ENCODE assay signal across 10 cellular contexts in the genomic region with DNA sequence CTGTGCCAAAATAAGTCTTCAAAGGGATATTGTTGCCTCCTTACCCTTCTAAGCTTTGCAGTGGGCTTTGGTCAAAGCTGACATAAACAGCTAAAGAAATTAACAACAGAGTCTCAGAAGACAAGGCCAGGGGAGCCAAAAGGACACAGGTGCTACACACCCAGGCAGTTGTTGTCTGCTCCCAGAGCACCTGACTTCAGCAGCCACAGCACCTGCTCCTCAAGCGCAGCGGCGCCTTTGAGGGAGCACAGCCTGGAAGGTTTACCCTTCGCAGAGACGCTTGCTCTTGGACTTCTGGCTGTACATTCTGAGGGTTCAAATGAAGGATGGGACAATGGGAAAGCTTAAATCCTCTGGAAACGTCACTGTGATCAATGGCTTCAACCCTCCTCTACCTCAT. TPM values are rescaled to one million over a fixed set of nuclear protein-coding genes. Genes with fewer than 3 reads are reported as not detected.
DNase-seq lines count a peak whose midpoint lies in the region; ATAC-seq, FAIRE-seq and TF ChIP-seq lines count a peak whose summit lies in the region.
"Had no signal": no experiment of that assay in that cellular context is flagged by ENCODE, and none has a peak within 500 bp of the region (broad histone marks: within the 10 kb centered on the region; RNA-seq: fewer than 3 reads in every experiment).

No MANE protein-coding gene starts in this region.

- no peaks in the 10 kb centered on the region for H3K27me3 Mint-ChIP-seq in activated T-cell treated with anti-CD3 and anti-CD28 coated beads, Interleukin-2, amount 50 U/mL, for 4 hours (ENCODE audit: low read depth)
- H3K27me3 Mint-ChIP-seq: B cell had no signal

- H3K27me3 ChIP-seq in IMR-90 (ENCODE audit: control insufficient read depth, insufficient read depth, low read length) (no peaks in the 10 kb centered on the region), HepG2 (ENCODE audit: control insufficient read depth in 1 of 2, insufficient read depth in 2 of 2, low read length in 2 of 2) (no peaks in the 10 kb centered on the region), right atrium auricular region (no peaks in the 10 kb centered on the region)

- peak overlapping the region; percentile 85 for H3K4me2 ChIP-seq in A549
- H3K4me2 ChIP-seq in IMR-90 (ENCODE audit: low read depth, low read length): no peak overlapping the region; the same call in 1 of the 2 replicates
- H3K4me2 ChIP-seq in HepG2 (ENCODE audit: low read depth, low read length): no peak overlapping the region

- TF ChIP-seq CTCF in A549 (IDR thresholded peaks at IDR 0.05): no peak
- no peak for TF ChIP-seq CTCF in IMR-90 (conservative IDR thresholded peaks at IDR 0.05; ENCODE audit: low read depth, low read length)
- no peak for TF ChIP-seq CTCF in RWPE1 (conservative IDR thresholded peaks at IDR 0.05; ENCODE audit: low read depth)
- no peak for TF ChIP-seq CTCF in HepG2 (CRISPR knock-in tag; IDR thresholded peaks at IDR 0.05)
- no peak for TF ChIP-seq CTCF in right atrium auricular region (IDR thresholded peaks at IDR 0.05)

- no peak overlapping the region for H2BK15ac ChIP-seq in IMR-90 (ENCODE audit: low read depth, low read length)

- H3K4me3 Mint-ChIP-seq in activated T-cell treated with anti-CD3 and anti-CD28 coated beads, Interleukin-2, amount 50 U/mL, for 4 hours: no peak overlapping the region
- H3K4me3 Mint-ChIP-seq: B cell had no signal

- no peak overlapping the region for H3K18ac ChIP-seq in IMR-90 (ENCODE audit: low read depth, low read length)

- peaks cover 11% of the 10 kb centered on the region for H3K9me1 ChIP-seq in IMR-90 (ENCODE audit: insufficient read depth, low read length)

- no peak overlapping the region for H2BK120ac ChIP-seq in IMR-90 (ENCODE audit: low read depth, low read length)

- H3K9me3 ChIP-seq in A549 (no peaks in the 10 kb centered on the region), IMR-90 (ENCODE audit: control insufficient read depth, insufficient read depth, low read length) (no peaks in the 10 kb centered on the region), HepG2 (ENCODE audit: low read length) (no peaks in the 10 kb centered on the region), right atrium auricular region (no peaks in the 10 kb centered on the region)

- H2AK5ac ChIP-seq in IMR-90 (ENCODE audit: low read depth, low read length): no peak overlapping the region

- no peak overlapping the region for H4K5ac ChIP-seq in IMR-90 (ENCODE audit: low read depth, low read length)

- H3K36me3 ChIP-seq in IMR-90 (ENCODE audit: control insufficient read depth, insufficient read depth, low read length): no peaks in the 10 kb centered on the region
- no peaks in the 10 kb centered on the region; a peak in 1 of 5 replicates for H3K36me3 ChIP-seq in HepG2 (replicated peaks in 1 of 2; ENCODE audit: control insufficient read depth in 1 of 2, insufficient read depth in 2 of 2, low read length in 2 of 2)
- no peaks in the 10 kb centered on the region for H3K36me3 ChIP-seq in right atrium auricular region

- no peak overlapping the region for H4K91ac ChIP-seq in IMR-90 (ENCODE audit: insufficient read depth, low read depth, low read length)

- H2BK5ac ChIP-seq in IMR-90 (ENCODE audit: low read depth, low read length, poor library complexity, severe bottlenecking): no peak overlapping the region

- in situ Hi-C loops in IMR-90 (cut with MboI; ENCODE audit: low sequenced_read_pairs): no loop called here
- in situ Hi-C loops in HepG2 (cut with HindIII; ENCODE audit: extremely low pct_ligation_motif_present, low pct_unique_long_range_greater_than_20kb): no loop called here

- BruUV-seq in IMR-90 (replicated peaks; lab: Mats Ljungman, UMichigan) (no TSS peak), HepG2 (replicated peaks; lab: Mats Ljungman, UMichigan) (no TSS peak)

- CTCF ChIA-PET in A549 (lab: Yijun Ruan, JAX) (interaction anchor here (0.6 to 2.8 kb wide), 6 partner anchors 10 to 282 kb away, joined by 3 to 10 read pairs (median 6); no protein-coding TSS in a partner anchor), IMR-90 (lab: Yijun Ruan, JAX) (no interaction called here), RWPE1 (lab: Yijun Ruan, JAX) (interaction anchor here (0.7 to 1.1 kb wide), 2 partner anchors 89 to 845 kb away, joined by 5 to 6 read pairs; no protein-coding TSS in a partner anchor), HepG2 (lab: Yijun Ruan, JAX; ENCODE audit: low intra/inter-chr PET ratio, low total read pairs) (no interaction called here)

- DNase-seq in A549 (ENCODE audit: low read depth in 1 of 2, low spot score in 1 of 2) (no peak), IMR-90 (no peak), RWPE1 (ENCODE audit: low spot score) (no peak), HepG2 (ENCODE audit: low spot score) (no peak), right atrium auricular region (ENCODE audit: low spot score) (no peak)
- no peak for DNase-seq in activated T-cell treated with anti-CD3 and anti-CD28 coated beads, Interleukin-2, amount 50 U/mL, for 4 hours
- DNase-seq: activated CD4-positive, CD25-positive, alpha-beta regulatory T cell treated with anti-CD3 and anti-CD28 coated beads, Interleukin-2, amount 50 U/mL, for 72 hours had no signal

- ATAC-seq in A549 (no peak), IMR-90 (ENCODE audit: low read depth) (no peak), HepG2 (peak; percentile 31; the same call in 2 of the 3 replicates), GM18867 (IDR thresholded peaks at IDR 0.05; ENCODE audit: unreplicated experiment) (no peak), HG03039 (IDR thresholded peaks at IDR 0.05; ENCODE audit: unreplicated experiment) (no peak)
- no peak for ATAC-seq in activated T-cell treated with anti-CD3 and anti-CD28 coated beads, Interleukin-2, amount 50 U/mL, for 4 hours

- H3K4me1 ChIP-seq in A549 (peaks cover 98% of the 10 kb centered on the region), IMR-90 (ENCODE audit: control insufficient read depth, insufficient read depth, low read length) (peaks cover 14% of the 10 kb centered on the region), HepG2 (ENCODE audit: insufficient read depth, low read length) (peaks cover 94% of the 10 kb centered on the region), right atrium auricular region (peaks cover 0 to 48% of the 10 kb centered on the region in 2 donors)

- intact Hi-C loops in IMR-90 (cut with micrococcal nuclease) (no loop called here), HepG2 (cut with micrococcal nuclease; ENCODE audit: unreplicated experiment) (no loop called here)

- no peaks in the 10 kb centered on the region for H3K9me3 Mint-ChIP-seq in activated T-cell treated with anti-CD3 and anti-CD28 coated beads, Interleukin-2, amount 50 U/mL, for 4 hours

- TF ChIP-seq RAD21 in A549 (conservative IDR thresholded peaks at IDR 0.05 in 1 of 2, IDR thresholded peaks at IDR 0.05 in 1 of 2): no peak
- TF ChIP-seq RAD21 in IMR-90 (IDR thresholded peaks at IDR 0.05; ENCODE audit: low read length): no peak
- no peak for TF ChIP-seq RAD21 in HepG2 (CRISPR knock-in tag; IDR thresholded peaks at IDR 0.05)

- H4K8ac ChIP-seq in IMR-90 (ENCODE audit: low read depth in 2 of 2, low read length in 2 of 2): no peak overlapping the region

- POLR2A ChIA-PET in A549 (lab: Yijun Ruan, JAX): no interaction called here
- POLR2A ChIA-PET in IMR-90 (lab: Charles Lee; ENCODE audit: unreplicated experiment): no interaction called here
- POLR2A ChIA-PET in RWPE1 (lab: Yijun Ruan, JAX; ENCODE audit: low non-redundant PET): interaction anchor here (0.7 kb wide), 2 partner anchors 32 to 90 kb away, joined by 3 to 5 read pairs; no protein-coding TSS in a partner anchor
- POLR2A ChIA-PET in HepG2 (lab: Yijun Ruan, JAX): interaction anchor here (1.3 to 1.5 kb wide), 3 partner anchors 17 to 116 kb away, joined by 4 to 6 read pairs (median 4); partner anchors contain the start of genes B4GALT5 and SLC9A8

- no peak for FAIRE-seq in A549 (lab: Jason Lieb, UNC)
- no peak for FAIRE-seq in HepG2 (lab: Jason Lieb, UNC)

- H3K56ac ChIP-seq in IMR-90 (ENCODE audit: extremely low read depth, insufficient read depth, low read length): no peak overlapping the region

- WGBS in A549 (ENCODE audit: missing lambda C conversion rate): 81% methylated on average over 6 of the region's 6 CpGs
- WGBS in IMR-90 (ENCODE audit: extremely low coverage in 2 of 2, insufficient read length in 1 of 2), 2 experiments: no CpG with 5 or more reads among the region's 6 CpGs
- 91% methylated on average over 6 of the region's 6 CpGs for WGBS in HepG2 (ENCODE audit: low lambda C conversion rate)

- H2AFZ ChIP-seq in IMR-90 (replicated peaks; ENCODE audit: low read length, poor library complexity) (no peak overlapping the region), HepG2 (ENCODE audit: low read length) (no peak overlapping the region)

- H3K9ac ChIP-seq in IMR-90 (ENCODE audit: low read depth, low read length) (no peak overlapping the region), HepG2 (ENCODE audit: insufficient read depth, low read depth, low read length) (no peak overlapping the region; the same call in 1 of the 2 replicates)

- TF ChIP-seq EP300 in A549 (IDR thresholded peaks at IDR 0.05): no peak
- TF ChIP-seq EP300 in HepG2 (IDR thresholded peaks at IDR 0.05; ENCODE audit: low read depth in 2 of 2, low read length in 2 of 2): no peak
- TF ChIP-seq EP300 in HepG2 (CRISPR knock-in tag; IDR thresholded peaks at IDR 0.05; ENCODE audit: borderline replicate concordance): no peak

- H3K4ac ChIP-seq in IMR-90 (ENCODE audit: low read depth, low read length): no peak overlapping the region; the same call in 1 of the 2 replicates

- TF ChIP-seq POLR2A in A549 (IDR thresholded peaks at IDR 0.05; ENCODE audit: low read length) (no peak), IMR-90 (IDR thresholded peaks at IDR 0.05; ENCODE audit: low read depth, low read length) (no peak), HepG2 (IDR thresholded peaks at IDR 0.05; ENCODE audit: insufficient read depth in 1 of 2, low read depth in 2 of 2, low read length in 2 of 2) (no peak)

- H2BK20ac ChIP-seq in IMR-90 (ENCODE audit: low read depth, low read length): no peak overlapping the region

- H3K14ac ChIP-seq in IMR-90 (replicated peaks; ENCODE audit: low read depth, low read length): peak overlapping the region; percentile 40; the same call in 1 of the 2 replicates

- peaks cover 43 to 83% of the 10 kb centered on the region in 2 experiments for H3K79me1 ChIP-seq in IMR-90 (ENCODE audit: low read depth in 1 of 2, low read length in 2 of 2)

- peaks cover 100% of the 10 kb centered on the region for H3K79me2 ChIP-seq in HepG2 (ENCODE audit: insufficient read depth, low read length)

- H4K20me1 ChIP-seq in IMR-90 (ENCODE audit: insufficient read depth, low read length) (peaks cover 89% of the 10 kb centered on the region), HepG2 (ENCODE audit: insufficient read depth, low read length) (peaks cover 15% of the 10 kb centered on the region; the same call in 1 of the 2 replicates)

- H3K27ac ChIP-seq in A549 (peak overlapping the region; percentile 98), IMR-90 (ENCODE audit: insufficient read depth, low read length) (no peak overlapping the region), RWPE1 (peak overlapping the region; percentile 49), HepG2 (ENCODE audit: extremely low read length, insufficient read depth, low read length) (peak overlapping the region; percentile 20), right atrium auricular region (no peak overlapping the region)

- H2AK9ac ChIP-seq in IMR-90 (replicated peaks; ENCODE audit: low read depth, low read length, poor library complexity): no peak overlapping the region

- dilution Hi-C loops in IMR-90 (cut with HindIII; ENCODE audit: low sequenced_read_pairs, unreplicated experiment): no loop called here

- H3K4me3 ChIP-seq in A549 (no peak overlapping the region), IMR-90 (ENCODE audit: insufficient read depth, low read depth, low read length) (no peak overlapping the region), HepG2 (replicated peaks in 1 of 3; ENCODE audit: insufficient read depth in 1 of 3, low read depth in 2 of 3, low read length in 3 of 3) (no peak overlapping the region), right atrium auricular region (no peak overlapping the region)

- H3K36me3 Mint-ChIP-seq in activated T-cell treated with anti-CD3 and anti-CD28 coated beads, Interleukin-2, amount 50 U/mL, for 4 hours (ENCODE audit: insufficient read depth): no peaks in the 10 kb centered on the region

- peaks cover 61% of the 10 kb centered on the region for H3K4me1 Mint-ChIP-seq in activated T-cell treated with anti-CD3 and anti-CD28 coated beads, Interleukin-2, amount 50 U/mL, for 4 hours (ENCODE audit: low read depth)

- 0 out of 2 replicates have a peak overlapping the region, but pooled peaks have one; percentile 11 for H3K23ac ChIP-seq in IMR-90 (ENCODE audit: low read depth, low read length)

RNA-seq across cellular contexts. Expression of gene B4GALT5, which starts 16.6 kb away (rescaled TPM):
- polyA plus RNA-seq in A549 (2011; rRNA removed) (82.8 and 88.7 TPM in 2 replicates), A549 (2017; fragmentation: RNase III; extraction: RNeasy Plus Mini Kit Qiagen cat#74134 plus additional on column Dnase treatment) (68.1 to 84.0 TPM (median 81.5 TPM) in 3 replicates), IMR-90 (2012; rRNA removed) (18.4 and 20.4 TPM in 2 replicates), HepG2 (2011; rRNA removed) (27.3 and 29.3 TPM in 2 replicates)
- polyA plus RNA-seq in A549 (2012; cell fraction: cytosol; rRNA removed): 39.0 and 48.5 TPM in 2 replicates
- polyA plus RNA-seq in A549 (2012; cell fraction: nucleus; rRNA removed): 23.2 and 34.8 TPM in 2 replicates
- polyA minus RNA-seq in A549 (2011; rRNA and poly(A)+ RNA removed): 66.0 and 68.4 TPM in 2 replicates
- total RNA-seq in IMR-90 (2012; rRNA removed) (11.3 and 13.9 TPM in 2 replicates), HepG2 (2016; rRNA removed; fragmentation: Illumina TruSeq; extraction: Trizol) (26.7 and 30.9 TPM in 2 replicates), right atrium auricular region (10 to 100 TPM; 17.7 to 24.4 TPM)
- polyA plus RNA-seq in IMR-90 (2012; cell fraction: cytosol; rRNA removed): 9.7 and 11.1 TPM in 2 replicates
- 6.4 and 14.9 TPM in 2 replicates for polyA plus RNA-seq in IMR-90 (2012; cell fraction: nucleus; rRNA removed; ENCODE audit: low replicate concordance)
- 8.0 and 8.5 TPM in 2 replicates for total RNA-seq in HepG2 (2016; cell fraction: cytosol; rRNA removed; fragmentation: Illumina TruSeq; extraction: Trizol; ENCODE audit: low read depth)
- total RNA-seq in HepG2 (2016; cell fraction: insoluble cytoplasmic fraction; rRNA removed; fragmentation: Illumina TruSeq; extraction: Trizol): 22.9 and 29.9 TPM in 2 replicates
- 33.9 and 36.1 TPM in 2 replicates for total RNA-seq in HepG2 (2016; cell fraction: membrane; rRNA removed; fragmentation: Illumina TruSeq; extraction: Trizol)
- 27.2 and 29.5 TPM in 2 replicates for total RNA-seq in HepG2 (2016; cell fraction: nucleus; rRNA removed; fragmentation: Illumina TruSeq; extraction: Trizol)
- polyA plus RNA-seq in HepG2 (2011; cell fraction: cytosol; rRNA removed): 18.3 and 27.5 TPM in 2 replicates
- polyA plus RNA-seq in HepG2 (2011; cell fraction: nucleus; rRNA removed): 11.9 and 15.8 TPM in 2 replicates
- polyA plus RNA-seq in HepG2 (2012): 18.1 and 19.7 TPM in 2 replicates
- 5.4 and 5.7 TPM in 2 replicates for polyA plus RNA-seq in HepG2 (2016; cell fraction: cytosol; fragmentation: Illumina TruSeq; extraction: Trizol; ENCODE audit: low read depth)
- 22.6 and 24.2 TPM in 2 replicates for polyA plus RNA-seq in HepG2 (2016; cell fraction: insoluble cytoplasmic fraction; fragmentation: Illumina TruSeq; extraction: Trizol; ENCODE audit: low read depth)
- polyA plus RNA-seq in HepG2 (2016; cell fraction: membrane; fragmentation: Illumina TruSeq; extraction: Trizol; ENCODE audit: low read depth): 22.9 and 23.5 TPM in 2 replicates
- 42.1 and 46.2 TPM in 2 replicates for polyA plus RNA-seq in HepG2 (2016; cell fraction: nucleus; fragmentation: Illumina TruSeq; extraction: Trizol; ENCODE audit: insufficient read depth, low read depth)
- polyA minus RNA-seq in HepG2 (2011; rRNA and poly(A)+ RNA removed; ENCODE audit: low replicate concordance): 38.2 and 60.8 TPM in 2 replicates
- polyA minus RNA-seq in HepG2 (2011; cell fraction: cytosol; rRNA and poly(A)+ RNA removed): 22.1 and 24.1 TPM in 2 replicates
- 13.5 and 18.5 TPM in 2 replicates for polyA minus RNA-seq in HepG2 (2011; cell fraction: nucleus; rRNA and poly(A)+ RNA removed)
- total RNA-seq in activated T-cell treated with anti-CD3 and anti-CD28 coated beads, Interleukin-2, amount 50 U/mL, for 4 hours: 10 to 100 TPM; 41.6 to 51.9 (median 44.5) TPM

Comparison
In these comparisons a context has a peak if more than half of its experiments do, and no peak if none do; other contexts are left out.
1. H3K27ac ChIP-seq: peak in A549 (2 of 2), RWPE1 (single experiment) and HepG2 (single experiment); none in IMR-90 (single experiment) and right atrium auricular region (0 of 2).
2. CTCF ChIA-PET loops: an anchor here in A549 (0.6 to 2.8 kb wide) and RWPE1 (0.7 to 1.1 kb wide); none called in IMR-90 and HepG2.
3. POLR2A ChIA-PET loops: an anchor here in RWPE1 (0.7 kb wide) and HepG2 (1.3 to 1.5 kb wide); none called in A549 and IMR-90.